ENCODE assay signal across 12 cellular contexts in genomic region chr19:12947702-12948596, GRCh38. TPM values are rescaled to one million over a fixed set of nuclear protein-coding genes. Genes with fewer than 3 reads are reported as not detected.
A peak's percentile ranks its signal among the peaks of the same experiment; 100 is the strongest.
DNase-seq lines count a peak whose midpoint lies in the region; ATAC-seq and TF ChIP-seq lines count a peak whose summit lies in the region.
"Had no signal": no experiment of that assay in that cellular context is flagged by ENCODE, and none has a peak within 500 bp of the region (broad histone marks: within the 10 kb centered on the region; RNA-seq: fewer than 3 reads in every experiment).

No MANE protein-coding gene starts in this region.

- no peak overlapping the region for H3K27ac ChIP-seq in CD8-positive, alpha-beta memory T cell (ENCODE audit: low read depth, low read length)
- H3K27ac ChIP-seq in HL-60 (replicated peaks) (peak overlapping the region; percentile 75), neural cell (ENCODE audit: low read length) (no peak overlapping the region)
- H3K27ac ChIP-seq: brain microvascular endothelial cell had no signal

- no peaks in the 10 kb centered on the region for H3K27me3 ChIP-seq in CD8-positive, alpha-beta memory T cell (ENCODE audit: insufficient read depth, low read length, poor library complexity, severe bottlenecking)
- H3K27me3 ChIP-seq in HL-60 (ENCODE audit: insufficient read depth, poor library complexity, severe bottlenecking) (no peaks in the 10 kb centered on the region), neural cell (ENCODE audit: insufficient read depth, low read depth, low read length) (no peaks in the 10 kb centered on the region)
- H3K27me3 ChIP-seq: brain microvascular endothelial cell had no signal

- H3K9ac ChIP-seq in neural cell (ENCODE audit: low read length), result no peak overlapping the region

- POLR2A ChIA-PET in CD8-positive, alpha-beta memory T cell (lab: Charles Lee), result interaction anchor here (1.1 to 3.8 kb wide), 2 partner anchors 8 to 10 kb away, joined by 4 to 12 read pairs; partner anchors contain the start of gene GADD45GIP1

- DNase-seq in CD8-positive, alpha-beta memory T cell, result no peak
- DNase-seq in HL-60 (ENCODE audit: low read depth in 1 of 2, low spot score in 1 of 2), result no peak
- no peak for DNase-seq in activated naive CD8-positive, alpha-beta T cell treated with anti-CD3 and anti-CD28 coated beads, Interleukin-2, amount 50 U/mL, for 24 hours
- DNase-seq in NCI-H146 treated with DMSO at 0.1 percent for 48 hours (lab: John Stamatoyannopoulos, UW; ENCODE audit: unreplicated experiment), result no peak
- DNase-seq in DMS153 treated with DMSO at 0.1 percent for 48 hours (lab: John Stamatoyannopoulos, UW; ENCODE audit: unreplicated experiment), result no peak
- no peak for DNase-seq in NCI-H2196 treated with DMSO at 0.1 percent for 48 hours (lab: John Stamatoyannopoulos, UW; ENCODE audit: unreplicated experiment)
- DNase-seq: activated CD4-positive, alpha-beta T cell treated with anti-CD3 and anti-CD28 coated beads, Interleukin-2, amount 50 U/mL, for 4 hours; brain microvascular endothelial cell; GF-D8; kidney glomerular epithelial cell; NCI-H1694 had no signal

- TF ChIP-seq CTCF in HL-60 (IDR thresholded peaks at IDR 0.05; ENCODE audit: insufficient read depth, low read length) (no peak), neural cell (IDR thresholded peaks at IDR 0.05; ENCODE audit: poor library complexity, severe bottlenecking) (no peak)

- no peaks in the 10 kb centered on the region for H3K9me3 ChIP-seq in CD8-positive, alpha-beta memory T cell (ENCODE audit: low read length)
- H3K9me3 ChIP-seq in neural cell (ENCODE audit: low read length), result no peaks in the 10 kb centered on the region

- peaks cover 60% of the 10 kb centered on the region for H3K36me3 ChIP-seq in CD8-positive, alpha-beta memory T cell (ENCODE audit: insufficient read depth, low read length)
- no peaks in the 10 kb centered on the region for H3K36me3 ChIP-seq in neural cell (ENCODE audit: insufficient read depth, low read length)

- H3K36me3 Mint-ChIP-seq in CD8-positive, alpha-beta memory T cell, result peaks cover 5 to 85% (median 9%) of the 10 kb centered on the region in 3 donors
- H3K36me3 Mint-ChIP-seq in activated naive CD8-positive, alpha-beta T cell treated with anti-CD3 and anti-CD28 coated beads, Interleukin-2, amount 50 U/mL, for 24 hours (ENCODE audit: low read depth), result peaks cover 73% of the 10 kb centered on the region

- CTCF ChIA-PET in CD8-positive, alpha-beta memory T cell (lab: Charles Lee), result interaction anchor here (1.4 to 2.6 kb wide), 2 partner anchors 9 to 17 kb away, joined by 4 to 13 read pairs; partner anchors contain the start of gene GADD45GIP1

- peaks cover 29 to 47% (median 31%) of the 10 kb centered on the region in 3 donors for H3K4me1 Mint-ChIP-seq in CD8-positive, alpha-beta memory T cell
- peaks cover 46% of the 10 kb centered on the region for H3K4me1 Mint-ChIP-seq in activated naive CD8-positive, alpha-beta T cell treated with anti-CD3 and anti-CD28 coated beads, Interleukin-2, amount 50 U/mL, for 24 hours

- H3K4me1 ChIP-seq in CD8-positive, alpha-beta memory T cell (ENCODE audit: insufficient read depth, low read length), result peaks cover 23% of the 10 kb centered on the region

- no peaks in the 10 kb centered on the region for H4K20me1 ChIP-seq in neural cell (ENCODE audit: insufficient read depth)

- peaks cover 0 to 5% of the 10 kb centered on the region in 2 donors for H3K27me3 Mint-ChIP-seq in CD8-positive, alpha-beta memory T cell
- H3K27me3 Mint-ChIP-seq in activated naive CD8-positive, alpha-beta T cell treated with anti-CD3 and anti-CD28 coated beads, Interleukin-2, amount 50 U/mL, for 24 hours, result peaks cover 2% of the 10 kb centered on the region

- no peak overlapping the region for H2AFZ ChIP-seq in neural cell (ENCODE audit: low read depth, low read length)

- ATAC-seq in activated naive CD8-positive, alpha-beta T cell treated with anti-CD3 and anti-CD28 coated beads, Interleukin-2, amount 50 U/mL, for 24 hours, result no peak

- H3K4me3 Mint-ChIP-seq in CD8-positive, alpha-beta memory T cell, result peak overlapping the region in 5 of 7 donors; percentile 8 to 64 (median 27)
- peak overlapping the region; percentile 91 for H3K4me3 Mint-ChIP-seq in activated naive CD8-positive, alpha-beta T cell treated with anti-CD3 and anti-CD28 coated beads, Interleukin-2, amount 50 U/mL, for 24 hours

- H3K9me3 Mint-ChIP-seq in CD8-positive, alpha-beta memory T cell, result peaks cover 0 to 2% (median 0%) of the 10 kb centered on the region in 5 donors
- no peaks in the 10 kb centered on the region for H3K9me3 Mint-ChIP-seq in activated naive CD8-positive, alpha-beta T cell treated with anti-CD3 and anti-CD28 coated beads, Interleukin-2, amount 50 U/mL, for 24 hours

- H3K79me2 ChIP-seq in neural cell (replicated peaks; ENCODE audit: insufficient read depth, low read length), result peaks cover 18% of the 10 kb centered on the region

- H3K9me2 ChIP-seq in neural cell (ENCODE audit: insufficient read depth, low read length), result no peaks in the 10 kb centered on the region

- no peak for TF ChIP-seq RAD21 in neural cell (conservative IDR thresholded peaks at IDR 0.05)

- peak overlapping the region in 6 of 8 donors; percentile 4 to 80 (median 66) for H3K27ac Mint-ChIP-seq in CD8-positive, alpha-beta memory T cell
- peak overlapping the region; percentile 94 for H3K27ac Mint-ChIP-seq in activated naive CD8-positive, alpha-beta T cell treated with anti-CD3 and anti-CD28 coated beads, Interleukin-2, amount 50 U/mL, for 24 hours

- H3F3A ChIP-seq in neural cell (ENCODE audit: insufficient read depth, low read length, poor library complexity, severe bottlenecking), result peaks cover 5% of the 10 kb centered on the region

- H3K4me3 ChIP-seq in CD8-positive, alpha-beta memory T cell (ENCODE audit: low read length), result no peak overlapping the region
- H3K4me3 ChIP-seq in HL-60 (replicated peaks; ENCODE audit: insufficient read depth, low read length) (no peak overlapping the region), neural cell (ENCODE audit: low read length) (peak overlapping the region; percentile 95)

- no peak overlapping the region for H3K4me2 ChIP-seq in neural cell (ENCODE audit: low read length)

- no peak for TF ChIP-seq EP300 in neural cell (conservative IDR thresholded peaks at IDR 0.05; ENCODE audit: poor library complexity, severe bottlenecking)

TF ChIP-seq in neural cell, 6 proteins besides CTCF, POLR2A, EP300 and RAD21:
- no peak for TF ChIP-seq REST (IDR thresholded peaks at IDR 0.05; ENCODE audit: borderline replicate concordance)
- no peak for TF ChIP-seq TAF1 (IDR thresholded peaks at IDR 0.05; ENCODE audit: low read depth)
- TF ChIP-seq MXI1 (conservative IDR thresholded peaks at IDR 0.05; ENCODE audit: poor library complexity, severe bottlenecking), result no peak
- TF ChIP-seq EZH2 (IDR thresholded peaks at IDR 0.05; ENCODE audit: borderline replicate concordance, insufficient read depth, low read length, poor library complexity, severe bottlenecking), result no peak
- TF ChIP-seq POLR2AphosphoS5 (IDR thresholded peaks at IDR 0.05), result no peak
- TF ChIP-seq SMC3 (conservative IDR thresholded peaks at IDR 0.05; ENCODE audit: poor library complexity), result no peak

RNA-seq across cellular contexts. Expression of gene RAD23A, which starts 2.3 kb away (rescaled TPM):
- total RNA-seq in CD8-positive, alpha-beta memory T cell, result 100 to 1,000 TPM; 227 to 230 TPM
- 115 TPM for polyA plus RNA-seq in CD8-positive, alpha-beta memory T cell
- 37.4 and 42.1 TPM in 2 replicates for polyA plus RNA-seq in neural cell
- polyA minus RNA-seq in neural cell, result 19.9 and 22.4 TPM in 2 replicates

RNA-seq across cellular contexts. Expression of gene GADD45GIP1, which starts 9.1 kb away (rescaled TPM):
- 10 to 100 TPM; 37.3 to 38.6 TPM for total RNA-seq in CD8-positive, alpha-beta memory T cell
- polyA plus RNA-seq in CD8-positive, alpha-beta memory T cell, result 64.1 TPM
- 18.6 and 21.3 TPM in 2 replicates for polyA plus RNA-seq in neural cell
- polyA minus RNA-seq in neural cell, result 11.2 and 12.0 TPM in 2 replicates

RNA-seq across cellular contexts. Expression of gene CALR, which starts 9.5 kb away (rescaled TPM):
- total RNA-seq in CD8-positive, alpha-beta memory T cell, result 100 to 1,000 TPM; 832 to 843 TPM
- polyA plus RNA-seq in CD8-positive, alpha-beta memory T cell, result 174 TPM
- 211 and 242 TPM in 2 replicates for polyA plus RNA-seq in neural cell
- polyA minus RNA-seq in neural cell, result 174 and 179 TPM in 2 replicates

RNA-seq across cellular contexts. Expression of gene FARSA, which starts 14.4 kb away (rescaled TPM):
- total RNA-seq in CD8-positive, alpha-beta memory T cell, result 100 to 1,000 TPM; 188 to 192 TPM
- polyA plus RNA-seq in CD8-positive, alpha-beta memory T cell, result 64.5 TPM
- polyA plus RNA-seq in neural cell, result 47.6 and 55.9 TPM in 2 replicates
- 39.6 and 50.6 TPM in 2 replicates for polyA minus RNA-seq in neural cell

RNA-seq across cellular contexts. Expression of gene DAND5, which starts 21.4 kb away (rescaled TPM):
- not detected for total RNA-seq in CD8-positive, alpha-beta memory T cell
- polyA plus RNA-seq in CD8-positive, alpha-beta memory T cell, result not detected
- polyA plus RNA-seq in neural cell, result not detected in 2 replicates
- polyA minus RNA-seq in neural cell, result not detected in 2 replicates
